1 cellular context compared by ENCODE assay signal in the genomic region with DNA sequence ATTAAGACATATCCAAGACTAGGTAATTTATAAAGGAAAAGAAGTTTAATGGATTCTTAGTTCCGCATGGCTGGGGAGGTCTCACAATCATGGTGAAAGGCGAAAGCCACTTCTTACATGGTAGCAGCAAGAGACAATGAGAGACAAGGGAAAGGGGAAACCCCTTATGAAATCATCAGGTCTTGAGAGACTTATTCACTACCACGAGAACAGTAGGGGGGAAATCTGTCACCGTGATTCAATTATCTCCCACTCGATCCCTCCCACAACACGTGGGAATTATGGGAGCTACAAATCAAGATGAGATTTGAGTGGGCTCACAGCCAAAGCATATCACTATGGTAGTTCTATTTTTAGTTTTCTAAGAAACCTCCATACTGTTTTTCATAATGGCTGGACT.
TF ChIP-seq lines count a peak whose summit lies in the region.

No MANE protein-coding gene starts in this region.

TF ChIP-seq in K562, 482 proteins besides CTCF, POLR2A, EP300 and RAD21:
- TF ChIP-seq, protein P1, sequence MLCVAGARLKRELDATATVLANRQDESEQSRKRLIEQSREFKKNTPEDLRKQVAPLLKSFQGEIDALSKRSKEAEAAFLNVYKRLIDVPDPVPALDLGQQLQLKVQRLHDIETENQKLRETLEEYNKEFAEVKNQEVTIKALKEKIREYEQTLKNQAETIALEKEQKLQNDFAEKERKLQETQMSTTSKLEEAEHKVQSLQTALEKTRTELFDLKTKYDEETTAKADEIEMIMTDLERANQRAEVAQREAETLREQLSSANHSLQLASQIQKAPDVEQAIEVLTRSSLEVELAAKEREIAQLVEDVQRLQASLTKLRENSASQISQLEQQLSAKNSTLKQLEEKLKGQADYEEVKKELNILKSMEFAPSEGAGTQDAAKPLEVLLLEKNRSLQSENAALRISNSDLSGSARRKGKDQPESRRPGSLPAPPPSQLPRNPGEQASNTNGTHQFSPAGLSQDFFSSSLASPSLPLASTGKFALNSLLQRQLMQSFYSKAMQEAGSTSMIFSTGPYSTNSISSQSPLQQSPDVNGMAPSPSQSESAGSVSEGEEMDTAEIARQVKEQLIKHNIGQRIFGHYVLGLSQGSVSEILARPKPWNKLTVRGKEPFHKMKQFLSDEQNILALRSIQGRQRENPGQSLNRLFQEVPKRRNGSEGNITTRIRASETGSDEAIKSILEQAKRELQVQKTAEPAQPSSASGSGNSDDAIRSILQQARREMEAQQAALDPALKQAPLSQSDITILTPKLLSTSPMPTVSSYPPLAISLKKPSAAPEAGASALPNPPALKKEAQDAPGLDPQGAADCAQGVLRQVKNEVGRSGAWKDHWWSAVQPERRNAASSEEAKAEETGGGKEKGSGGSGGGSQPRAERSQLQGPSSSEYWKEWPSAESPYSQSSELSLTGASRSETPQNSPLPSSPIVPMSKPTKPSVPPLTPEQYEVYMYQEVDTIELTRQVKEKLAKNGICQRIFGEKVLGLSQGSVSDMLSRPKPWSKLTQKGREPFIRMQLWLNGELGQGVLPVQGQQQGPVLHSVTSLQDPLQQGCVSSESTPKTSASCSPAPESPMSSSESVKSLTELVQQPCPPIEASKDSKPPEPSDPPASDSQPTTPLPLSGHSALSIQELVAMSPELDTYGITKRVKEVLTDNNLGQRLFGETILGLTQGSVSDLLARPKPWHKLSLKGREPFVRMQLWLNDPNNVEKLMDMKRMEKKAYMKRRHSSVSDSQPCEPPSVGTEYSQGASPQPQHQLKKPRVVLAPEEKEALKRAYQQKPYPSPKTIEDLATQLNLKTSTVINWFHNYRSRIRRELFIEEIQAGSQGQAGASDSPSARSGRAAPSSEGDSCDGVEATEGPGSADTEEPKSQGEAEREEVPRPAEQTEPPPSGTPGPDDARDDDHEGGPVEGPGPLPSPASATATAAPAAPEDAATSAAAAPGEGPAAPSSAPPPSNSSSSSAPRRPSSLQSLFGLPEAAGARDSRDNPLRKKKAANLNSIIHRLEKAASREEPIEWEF (CRISPR knock-in tag; IDR thresholded peaks at IDR 0.05): no peak
- TF ChIP-seq, protein P2, sequence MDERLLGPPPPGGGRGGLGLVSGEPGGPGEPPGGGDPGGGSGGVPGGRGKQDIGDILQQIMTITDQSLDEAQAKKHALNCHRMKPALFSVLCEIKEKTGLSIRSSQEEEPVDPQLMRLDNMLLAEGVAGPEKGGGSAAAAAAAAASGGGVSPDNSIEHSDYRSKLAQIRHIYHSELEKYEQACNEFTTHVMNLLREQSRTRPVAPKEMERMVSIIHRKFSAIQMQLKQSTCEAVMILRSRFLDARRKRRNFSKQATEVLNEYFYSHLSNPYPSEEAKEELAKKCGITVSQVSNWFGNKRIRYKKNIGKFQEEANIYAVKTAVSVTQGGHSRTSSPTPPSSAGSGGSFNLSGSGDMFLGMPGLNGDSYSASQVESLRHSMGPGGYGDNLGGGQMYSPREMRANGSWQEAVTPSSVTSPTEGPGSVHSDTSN (CRISPR knock-in tag; IDR thresholded peaks at IDR 0.05; ENCODE audit: low read depth): no peak
- TF ChIP-seq, protein P2 (tag; conservative IDR thresholded peaks at IDR 0.05; ENCODE audit: low read depth): 0 out of 2 replicates have a peak, but pooled peaks have one; percentile 13
- TF ChIP-seq, protein P3, sequence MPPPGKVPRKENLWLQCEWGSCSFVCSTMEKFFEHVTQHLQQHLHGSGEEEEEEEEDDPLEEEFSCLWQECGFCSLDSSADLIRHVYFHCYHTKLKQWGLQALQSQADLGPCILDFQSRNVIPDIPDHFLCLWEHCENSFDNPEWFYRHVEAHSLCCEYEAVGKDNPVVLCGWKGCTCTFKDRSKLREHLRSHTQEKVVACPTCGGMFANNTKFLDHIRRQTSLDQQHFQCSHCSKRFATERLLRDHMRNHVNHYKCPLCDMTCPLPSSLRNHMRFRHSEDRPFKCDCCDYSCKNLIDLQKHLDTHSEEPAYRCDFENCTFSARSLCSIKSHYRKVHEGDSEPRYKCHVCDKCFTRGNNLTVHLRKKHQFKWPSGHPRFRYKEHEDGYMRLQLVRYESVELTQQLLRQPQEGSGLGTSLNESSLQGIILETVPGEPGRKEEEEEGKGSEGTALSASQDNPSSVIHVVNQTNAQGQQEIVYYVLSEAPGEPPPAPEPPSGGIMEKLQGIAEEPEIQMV (tag; conservative IDR thresholded peaks at IDR 0.05; ENCODE audit: low read depth): no peak
